Comparison of ENCODE assay signal across 28 cellular contexts in the genomic region with DNA sequence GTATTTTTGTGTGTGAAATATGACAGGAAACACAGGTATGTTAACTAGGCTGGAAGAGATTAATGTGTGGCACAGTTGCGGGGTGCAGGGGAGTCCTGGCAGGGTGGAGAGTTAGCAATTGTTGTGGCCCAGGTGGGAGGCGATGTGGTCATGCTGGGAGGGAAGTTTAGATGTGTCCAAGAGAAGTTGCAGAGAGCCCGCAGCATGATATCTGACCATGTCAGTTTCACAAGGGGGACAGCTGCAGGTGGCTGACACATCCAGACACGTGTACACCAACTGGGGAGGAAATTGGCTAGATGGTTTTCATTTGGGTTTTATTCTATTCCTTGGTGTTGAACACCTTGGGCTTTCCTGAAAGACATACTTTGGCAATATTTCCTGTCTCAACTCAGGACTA.
"Had no signal": no experiment of that assay in that cellular context is flagged by ENCODE, and none has a peak within 500 bp of the region (broad histone marks: within the 10 kb centered on the region; RNA-seq: fewer than 3 reads in every experiment).

No MANE protein-coding gene starts in this region.

- H3K27me3 ChIP-seq: adrenal gland had no signal

- H3K4me1 ChIP-seq: adrenal gland had no signal

- H3K9me3 ChIP-seq: adrenal gland, SK-N-SH had no signal

- H3K9ac ChIP-seq: SK-N-SH had no signal

- H3K27ac ChIP-seq: adrenal gland, VCaP had no signal

- DNase-seq: activated CD4-positive, alpha-beta memory T cell treated with anti-CD3 and anti-CD28 coated beads for 36 hours; activated CD4-positive, alpha-beta T cell treated with anti-CD3 and anti-CD28 coated beads, Interleukin-2, amount 10 ng/mL, durations not matched to agents 7 days and 5 days; activated CD4-positive, CD25-positive, alpha-beta regulatory T cell; activated CD8-positive, alpha-beta memory T cell treated with anti-CD3 and anti-CD28 coated beads for 24 hours; activated gamma-delta T cell; activated naive CD4-positive, alpha-beta T cell treated with anti-CD3 and anti-CD28 coated beads for 36 hours; activated T-cell treated with anti-CD3 and anti-CD28 coated beads, Interleukin-2, amount 50 U/mL, for 48 hours; adrenal gland; anterior cingulate cortex; caudate nucleus; KG1; NCI-H1048; NCI-H1694; NCI-H2029; NCI-H2107; NCI-H2171 treated with DMSO at 0.1 percent for 48 hours; NCI-H226; NCI-H526; NCI-H774; NK-92 treated with Interleukin-12 subunit alpha and Interleukin-12 subunit beta, amount 100 ng/mL, for 24 hours; OCI-M1; RPMI8226; SK-N-SH; T-helper 1 cell had no signal

- H3K4me3 ChIP-seq: adrenal gland had no signal

- H3K36me3 ChIP-seq: adrenal gland had no signal

- ATAC-seq: activated T-helper 17 cell treated with anti-CD3 and anti-CD28 coated beads, Interleukin-2, amount 50 U/mL, for 72 hours; Panc1; Right ventricle myocardium inferior had no signal

- H3K4me2 ChIP-seq: SK-N-SH had no signal
